ENCODE assay signal across 14 cellular contexts in the genomic region with DNA sequence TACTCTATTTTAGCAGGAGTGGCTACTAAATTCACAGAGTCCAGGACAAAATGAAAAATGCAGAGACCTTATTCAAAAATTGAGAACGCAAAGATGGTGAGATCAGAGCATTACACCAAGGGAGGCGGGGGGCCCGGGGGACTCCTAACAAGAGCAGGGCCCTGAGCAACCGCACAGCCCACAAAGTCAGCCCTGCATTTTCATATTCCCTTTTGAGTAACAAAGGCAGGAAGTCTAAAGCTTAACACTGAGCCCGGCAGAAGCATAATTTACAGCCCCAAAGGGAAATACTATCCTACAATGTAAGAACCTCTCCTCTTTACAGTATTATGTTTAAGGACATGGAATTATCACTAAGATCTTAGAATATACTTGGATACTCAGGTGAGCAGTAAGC.
DNase-seq lines count a peak whose midpoint lies in the region; ATAC-seq and TF ChIP-seq lines count a peak whose summit lies in the region.
"Had no signal": no experiment of that assay in that cellular context is flagged by ENCODE, and none has a peak within 500 bp of the region (broad histone marks: within the 10 kb centered on the region; RNA-seq: fewer than 3 reads in every experiment).

No MANE protein-coding gene starts in this region.

- no peaks in the 10 kb centered on the region for H3K9me3 Mint-ChIP-seq in activated naive CD8-positive, alpha-beta T cell treated with anti-CD3 and anti-CD28 coated beads for 36 hours
- no peaks in the 10 kb centered on the region for H3K9me3 Mint-ChIP-seq in chondrocyte (ENCODE audit: low read depth)

- peaks cover 6% of the 10 kb centered on the region for H3K27me3 Mint-ChIP-seq in activated naive CD8-positive, alpha-beta T cell treated with anti-CD3 and anti-CD28 coated beads for 36 hours
- no peaks in the 10 kb centered on the region for H3K27me3 Mint-ChIP-seq in chondrocyte (ENCODE audit: low read depth)

- H3K27ac Mint-ChIP-seq in activated naive CD8-positive, alpha-beta T cell treated with anti-CD3 and anti-CD28 coated beads for 36 hours: no peak overlapping the region
- H3K27ac Mint-ChIP-seq in chondrocyte (ENCODE audit: unreplicated experiment): no peak overlapping the region

- peaks cover 11% of the 10 kb centered on the region for H3K4me1 Mint-ChIP-seq in activated naive CD8-positive, alpha-beta T cell treated with anti-CD3 and anti-CD28 coated beads for 36 hours
- H3K4me1 Mint-ChIP-seq in chondrocyte (ENCODE audit: low read depth): peaks cover 17% of the 10 kb centered on the region

- ATAC-seq in HG03095 (IDR thresholded peaks at IDR 0.05; ENCODE audit: unreplicated experiment): peak; percentile 69

- DNase-seq in activated T-cell treated with anti-CD3 and anti-CD28 coated beads for 48 hours (ENCODE audit: low read depth) (peak; percentile 8), activated T-cell treated with anti-CD3 and anti-CD28 coated beads for 4 hours (no peak), chondrocyte (ENCODE audit: low spot score) (no peak), GDM1 (lab: John Stamatoyannopoulos, UW) (no peak), NCI-H146 treated with DMSO at 0.1 percent for 48 hours (lab: John Stamatoyannopoulos, UW; ENCODE audit: unreplicated experiment) (no peak)
- DNase-seq in activated naive CD8-positive, alpha-beta T cell treated with anti-CD3 and anti-CD28 coated beads for 36 hours: peak; percentile 38
- DNase-seq in stimulated activated CD8-positive, alpha-beta memory T cell treated with anti-CD3 and anti-CD28 coated beads, Interleukin-4, amount 100 ng/mL, for 48 hours: peak; percentile 39
- DNase-seq: GF-D8; hippocampal formation; midbrain; NCI-H1105 treated with DMSO at 0.1 percent for 48 hours; PC-9; stimulated activated naive CD4-positive, alpha-beta T cell treated with Interleukin-2 at 50 U/mL for 16 hours had no signal

- TF ChIP-seq CTCF in chondrocyte (IDR thresholded peaks at IDR 0.05): no peak

- H3K36me3 Mint-ChIP-seq in activated naive CD8-positive, alpha-beta T cell treated with anti-CD3 and anti-CD28 coated beads for 36 hours: no peaks in the 10 kb centered on the region
- H3K36me3 Mint-ChIP-seq in chondrocyte (ENCODE audit: low read depth): peaks cover 4% of the 10 kb centered on the region

- no peak overlapping the region for H3K4me3 Mint-ChIP-seq in activated naive CD8-positive, alpha-beta T cell treated with anti-CD3 and anti-CD28 coated beads for 36 hours
- no peak overlapping the region for H3K4me3 Mint-ChIP-seq in chondrocyte (ENCODE audit: unreplicated experiment)

Comparison
In these comparisons a context has a peak if more than half of its experiments do, and no peak if none do; other contexts are left out.
1. DNase-seq: peak in activated T-cell treated with anti-CD3 and anti-CD28 coated beads for 48 hours (single experiment), activated naive CD8-positive, alpha-beta T cell treated with anti-CD3 and anti-CD28 coated beads for 36 hours (single experiment) and stimulated activated CD8-positive, alpha-beta memory T cell treated with anti-CD3 and anti-CD28 coated beads, Interleukin-4, amount 100 ng/mL, for 48 hours (single experiment); none in activated T-cell treated with anti-CD3 and anti-CD28 coated beads for 4 hours (single experiment), chondrocyte (single experiment), GDM1 (single experiment) and NCI-H146 treated with DMSO at 0.1 percent for 48 hours (single experiment).